In the genomic region with DNA sequence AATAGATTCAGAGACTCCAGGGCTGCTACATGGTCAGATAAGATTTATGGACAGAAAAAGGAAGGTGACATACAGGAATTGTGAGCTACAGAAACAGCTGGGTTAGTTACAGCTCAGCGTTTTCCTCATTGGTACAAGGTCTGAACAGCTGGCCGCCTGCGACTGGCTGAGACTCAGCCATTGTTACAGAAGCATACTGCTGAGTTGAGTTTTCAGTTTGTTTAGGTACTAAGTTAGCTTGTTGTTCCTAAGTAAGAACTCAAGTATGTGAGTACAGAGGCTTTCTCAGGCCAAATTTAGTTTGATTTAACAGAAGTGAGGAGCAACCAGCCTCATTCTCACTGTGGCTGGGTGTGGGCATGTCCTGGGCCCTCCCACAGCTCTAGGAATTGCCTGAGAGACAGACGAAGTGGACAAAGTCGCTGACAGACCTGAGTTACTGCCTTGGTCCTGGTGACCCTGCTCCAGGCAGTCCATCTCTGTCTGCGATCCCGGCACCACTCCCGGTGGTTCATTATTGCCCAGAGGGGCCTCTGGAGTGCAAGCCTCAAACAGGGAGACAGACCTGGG, we compare ENCODE assay signal across 10 cellular contexts.
DNase-seq lines count a peak whose midpoint lies in the region; ATAC-seq and TF ChIP-seq lines count a peak whose summit lies in the region.
"Had no signal": no experiment of that assay in that cellular context is flagged by ENCODE, and none has a peak within 500 bp of the region (broad histone marks: within the 10 kb centered on the region; RNA-seq: fewer than 3 reads in every experiment).

No MANE protein-coding gene starts in this region.

- H3K36me3 ChIP-seq in WERI-Rb-1, result no peaks in the 10 kb centered on the region
- H3K36me3 ChIP-seq in mucosa of rectum (ENCODE audit: control insufficient read depth in 2 of 2, insufficient read depth in 2 of 2, low read length in 2 of 2), result no peaks in the 10 kb centered on the region
- H3K36me3 ChIP-seq in tibial artery, result no peaks in the 10 kb centered on the region

- H3K9me3 ChIP-seq in WERI-Rb-1 (ENCODE audit: severe bottlenecking), result no peaks in the 10 kb centered on the region
- H3K9me3 ChIP-seq in mucosa of rectum (ENCODE audit: control insufficient read depth in 2 of 2, low read length in 2 of 2), result no peaks in the 10 kb centered on the region
- no peaks in the 10 kb centered on the region for H3K9me3 ChIP-seq in tibial artery

- TF ChIP-seq CTCF in WERI-Rb-1 (IDR thresholded peaks at IDR 0.05; ENCODE audit: low read depth, low read length), result no peak
- TF ChIP-seq CTCF in fibroblast of pulmonary artery (IDR thresholded peaks at IDR 0.05; ENCODE audit: low read length, missing control alignments), result no peak
- no peak for TF ChIP-seq CTCF in tibial artery (IDR thresholded peaks at IDR 0.05)

- H3K27me3 ChIP-seq in WERI-Rb-1 (ENCODE audit: insufficient read depth, low read depth, severe bottlenecking) (no peaks in the 10 kb centered on the region), mucosa of rectum (ENCODE audit: control insufficient read depth in 2 of 2, insufficient read depth in 2 of 2, low read length in 2 of 2) (no peaks in the 10 kb centered on the region), tibial artery (no peaks in the 10 kb centered on the region)

- H3K4me3 ChIP-seq in WERI-Rb-1 (ENCODE audit: low read depth, low read length), result no peak overlapping the region
- H3K4me3 ChIP-seq in fibroblast of pulmonary artery (replicated peaks; ENCODE audit: low read depth, low read length), result no peak overlapping the region
- peak overlapping the region in 1 of 2 donors; percentile 38 for H3K4me3 ChIP-seq in mucosa of rectum (ENCODE audit: low read length in 2 of 2)
- H3K4me3 ChIP-seq in tibial artery, result peak overlapping the region in 1 of 2 donors; percentile 18

- H3K9ac ChIP-seq in mucosa of rectum (ENCODE audit: low read depth in 1 of 2, low read length in 2 of 2), result peak overlapping the region in 1 of 2 donors; percentile 27

- DNase-seq in WERI-Rb-1, result peak; percentile 4
- peak; percentile 62 for DNase-seq in fibroblast of pulmonary artery (ENCODE audit: low read depth)
- peak in 1 of 2 donors; percentile 70 for DNase-seq in tibial artery
- DNase-seq in NCI-H146 treated with DMSO at 0.1 percent for 48 hours (lab: John Stamatoyannopoulos, UW; ENCODE audit: unreplicated experiment), result no peak
- DNase-seq in NCI-H446 treated with DMSO at 0.1 percent for 48 hours (lab: John Stamatoyannopoulos, UW), result no peak
- no peak for DNase-seq in EL
- DNase-seq: DMS153; stimulated activated naive CD8-positive, alpha-beta T cell treated with anti-CD3 and anti-CD28 coated beads, Interleukin-15, Interleukin-2, amounts not matched to agents 100 U/mL and 50 U/mL, for 24 hours had no signal

- H3K27ac ChIP-seq in WERI-Rb-1 (no peak overlapping the region), mucosa of rectum (ENCODE audit: low read depth in 2 of 2, low read length in 2 of 2) (peak overlapping the region; percentile 55 to 71), tibial artery (peak overlapping the region; percentile 73 to 78)

- no peak for ATAC-seq in HG03108 (IDR thresholded peaks at IDR 0.05; ENCODE audit: unreplicated experiment)
- ATAC-seq: stimulated activated naive CD8-positive, alpha-beta T cell treated with anti-CD3 and anti-CD28 coated beads, Interleukin-15, Interleukin-2, amounts not matched to agents 100 U/mL and 50 U/mL, for 24 hours had no signal

- peaks cover 14 to 15% of the 10 kb centered on the region in 2 donors for H3K4me1 ChIP-seq in mucosa of rectum (ENCODE audit: control insufficient read depth in 2 of 2, insufficient read depth in 2 of 2, low read length in 2 of 2)
- H3K4me1 ChIP-seq in tibial artery, result peaks cover 0 to 59% (median 40%) of the 10 kb centered on the region in 4 donors

- intact Hi-C loops in tibial artery (cut with DNase I; ENCODE audit: low total_unique reads), result no loop called here

Comparison
In these comparisons a context has a peak if more than half of its experiments do, and no peak if none do; other contexts are left out.
1. DNase-seq: peak in WERI-Rb-1 (single experiment) and fibroblast of pulmonary artery (single experiment); none in NCI-H146 treated with DMSO at 0.1 percent for 48 hours (single experiment), NCI-H446 treated with DMSO at 0.1 percent for 48 hours (single experiment) and EL (single experiment).